In the genomic region with DNA sequence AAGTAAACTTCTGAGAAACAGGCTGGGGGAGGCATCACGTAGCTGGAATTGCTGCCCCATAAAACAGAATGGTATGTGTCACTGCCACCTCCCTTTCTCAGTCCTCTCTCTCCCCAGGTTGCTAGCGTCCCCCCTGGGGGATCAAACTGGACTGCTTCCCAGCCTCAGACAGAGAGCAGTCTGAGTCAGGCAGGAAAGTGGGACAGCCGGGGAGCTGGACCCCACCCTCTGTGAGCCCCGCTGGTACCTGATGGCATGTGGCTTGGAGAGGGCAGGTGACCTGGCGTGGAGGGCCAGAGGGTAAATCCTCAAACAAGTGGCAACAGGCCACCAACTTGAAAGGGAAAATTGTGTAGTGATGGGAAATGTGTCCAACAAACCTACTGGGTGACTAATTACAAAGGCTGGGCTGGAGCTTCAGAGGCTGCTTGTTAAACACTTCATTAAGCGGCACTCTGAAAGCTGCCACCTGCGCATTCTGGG, we compare ENCODE assay signal across 9 cellular contexts. TPM values are rescaled to one million over a fixed set of nuclear protein-coding genes. Genes with fewer than 3 reads are reported as not detected.
DNase-seq lines count a peak whose midpoint lies in the region; ATAC-seq and TF ChIP-seq lines count a peak whose summit lies in the region.
"Had no signal": no experiment of that assay in that cellular context is flagged by ENCODE, and none has a peak within 500 bp of the region (broad histone marks: within the 10 kb centered on the region; RNA-seq: fewer than 3 reads in every experiment).

No MANE protein-coding gene starts in this region.

- TF ChIP-seq POLR2A in ovary (IDR thresholded peaks at IDR 0.05), result no peak

- H3K4me1 ChIP-seq in GM23338 (ENCODE audit: insufficient read depth), result peaks cover 13% of the 10 kb centered on the region
- H3K4me1 ChIP-seq in PC-3 (ENCODE audit: insufficient read depth, low read length), result peaks cover 52% of the 10 kb centered on the region
- H3K4me1 ChIP-seq in esophagus (ENCODE audit: control insufficient read depth in 2 of 2, insufficient read depth in 2 of 2, low read length in 1 of 2), result peaks cover 0 to 14% of the 10 kb centered on the region in 2 donors
- H3K4me1 ChIP-seq in ovary (ENCODE audit: insufficient read depth), result peaks cover 6% of the 10 kb centered on the region
- H3K4me1 ChIP-seq: SJCRH30 had no signal

- no peaks in the 10 kb centered on the region; the same call in 2 of the 3 replicates for H3K36me3 Mint-ChIP-seq in GM23338 (ENCODE audit: low read depth)

- H4K20me1 ChIP-seq in GM23338 (replicated peaks; ENCODE audit: insufficient read depth), result no peaks in the 10 kb centered on the region
- H4K20me1 ChIP-seq in PC-3 (ENCODE audit: low read length), result peaks cover 7% of the 10 kb centered on the region; the same call in 1 of the 2 replicates

- DNase-seq in GM23338 (ENCODE audit: low spot score) (no peak), PC-3 (peak; percentile 86), ovary (no peak), GM03348 (ENCODE audit: low spot score) (no peak)
- no peak for DNase-seq in stimulated activated naive CD4-positive, alpha-beta T cell treated with Interleukin-2 at 50 U/mL for 16 hours (lab: John Stamatoyannopoulos, UW)
- DNase-seq: SJCRH30 had no signal

- H3K4me3 ChIP-seq in GM23338 (no peak overlapping the region), PC-3 (ENCODE audit: low read length) (no peak overlapping the region; the same call in 1 of the 2 replicates), esophagus (ENCODE audit: low read depth in 1 of 2, low read length in 2 of 2) (peak overlapping the region in 1 of 2 donors; percentile 4), skin epidermis (no peak overlapping the region), ovary (no peak overlapping the region)
- H3K4me3 ChIP-seq: SJCRH30 had no signal

- no TSS peak for BruUV-seq in PC-3 (replicated peaks; lab: Mats Ljungman, UMichigan)

- peaks cover 40% of the 10 kb centered on the region for H3K4me1 Mint-ChIP-seq in GM23338

- POLR2A ChIA-PET in PC-3 (lab: Charles Lee; ENCODE audit: unreplicated experiment), result interaction anchor here (0.6 kb wide), 1 partner anchor 283 kb away, joined by 3 read pairs; no protein-coding TSS in a partner anchor

- WGBS in esophagus, 2 donors, result 55 to 65% methylated on average over 7 of the region's 7 CpGs
- 86 to 90% (median 86%) methylated on average over 7 of the region's 7 CpGs for WGBS in ovary, 3 donors

- H3K27me3 Mint-ChIP-seq in GM23338 (ENCODE audit: insufficient read depth, low read depth, poor library complexity), result peaks cover 25% of the 10 kb centered on the region

- intact Hi-C loops in PC-3 (cut with micrococcal nuclease) (loop anchor here (1.0 to 10.0 kb wide), 3 partner anchors 9 to 167 kb away; partner anchors contain the start of genes ARID1A and PIGV), ovary (cut with DNase I) (no loop called here)

- no peak overlapping the region for H2AFZ ChIP-seq in GM23338
- 0 out of 2 replicates have a peak overlapping the region, but pooled peaks have one; percentile 4 for H2AFZ ChIP-seq in PC-3 (ENCODE audit: low read length)

- H3F3A ChIP-seq in GM23338 (replicated peaks; ENCODE audit: low read depth), result peaks cover 17% of the 10 kb centered on the region
- H3F3A ChIP-seq in PC-3 (ENCODE audit: low read length, unreplicated experiment), result peaks cover 16% of the 10 kb centered on the region

- no peaks in the 10 kb centered on the region for H3K9me3 Mint-ChIP-seq in GM23338

- CTCF ChIA-PET in PC-3 (lab: Charles Lee), result interaction anchor here (0.5 to 1.2 kb wide), 3 partner anchors 13 to 63 kb away, joined by 3 to 11 read pairs (median 4); no protein-coding TSS in a partner anchor

- H3K79me2 ChIP-seq in GM23338 (replicated peaks; ENCODE audit: insufficient read depth) (no peaks in the 10 kb centered on the region), PC-3 (ENCODE audit: low read length) (peaks cover 20% of the 10 kb centered on the region)

- peak overlapping the region; percentile 62 for H3K9ac ChIP-seq in PC-3 (ENCODE audit: low read length)

- H3K27ac ChIP-seq in GM23338 (ENCODE audit: low read depth) (no peak overlapping the region), PC-3 (ENCODE audit: low read length) (peak overlapping the region; percentile 95), esophagus (ENCODE audit: low read depth in 2 of 2, low read length in 1 of 2) (peak overlapping the region; percentile 97), skin epidermis (peak overlapping the region in 20 of 21 experiments; percentile 68 to 98 (median 93)), ovary (no peak overlapping the region)
- H3K27ac ChIP-seq: SJCRH30 had no signal

- H3K9me2 ChIP-seq in GM23338 (ENCODE audit: insufficient read depth) (no peaks in the 10 kb centered on the region), PC-3 (replicated peaks; ENCODE audit: low read length) (no peaks in the 10 kb centered on the region)

- H3K4me3 Mint-ChIP-seq in GM23338, result peak overlapping the region; percentile 26; the same call in 1 of the 3 replicates

- no peak for TF ChIP-seq EP300 in ovary (IDR thresholded peaks at IDR 0.05)

- no peaks in the 10 kb centered on the region for H3K36me3 ChIP-seq in GM23338 (ENCODE audit: insufficient read depth)
- H3K36me3 ChIP-seq in PC-3 (ENCODE audit: low read depth, low read length), result no peaks in the 10 kb centered on the region
- H3K36me3 ChIP-seq in esophagus (ENCODE audit: control insufficient read depth in 2 of 2, insufficient read depth in 2 of 2, low read length in 1 of 2), result no peaks in the 10 kb centered on the region
- no peaks in the 10 kb centered on the region for H3K36me3 ChIP-seq in ovary
- H3K36me3 ChIP-seq: SJCRH30 had no signal

- H3K27me3 ChIP-seq in GM23338 (ENCODE audit: insufficient read depth) (peaks cover 11% of the 10 kb centered on the region), PC-3 (ENCODE audit: low read length) (no peaks in the 10 kb centered on the region), esophagus (ENCODE audit: control insufficient read depth in 1 of 2, insufficient read depth in 2 of 2, low read length in 2 of 2) (no peaks in the 10 kb centered on the region), ovary (no peaks in the 10 kb centered on the region)
- H3K27me3 ChIP-seq: SJCRH30 had no signal

- TF ChIP-seq CTCF in GM23338 (conservative IDR thresholded peaks at IDR 0.05; ENCODE audit: low read depth in 2 of 2) (no peak), PC-3 (conservative IDR thresholded peaks at IDR 0.05; ENCODE audit: low read depth, low read length) (no peak), ovary (IDR thresholded peaks at IDR 0.05) (no peak)

- no peak overlapping the region for H3K4me2 ChIP-seq in GM23338
- H3K4me2 ChIP-seq in PC-3 (ENCODE audit: low read length), result peak overlapping the region; percentile 61

- H3K27ac Mint-ChIP-seq in GM23338, result no peak overlapping the region

- H3K9me3 ChIP-seq in PC-3 (ENCODE audit: low read length) (no peaks in the 10 kb centered on the region), esophagus (ENCODE audit: control insufficient read depth in 2 of 2, insufficient read depth in 1 of 2, low read depth in 1 of 2, low read length in 1 of 2) (no peaks in the 10 kb centered on the region), ovary (no peaks in the 10 kb centered on the region)
- H3K9me3 ChIP-seq: SJCRH30 had no signal

- no peak for ATAC-seq in GM23338
- 0 out of 2 replicates have a peak, but pooled peaks have one; percentile 1 for ATAC-seq in PC-3
- ATAC-seq in HG02852 (IDR thresholded peaks at IDR 0.05; ENCODE audit: unreplicated experiment), result no peak

TF ChIP-seq in GM23338, 12 proteins besides CTCF, POLR2A, EP300 and RAD21 (continues in another document):
- no peak for TF ChIP-seq NANOG (IDR thresholded peaks at IDR 0.05; ENCODE audit: borderline replicate concordance)
- TF ChIP-seq ZNF331 (CRISPR knock-in tag; IDR thresholded peaks at IDR 0.05; ENCODE audit: low read depth), result no peak
- no peak for TF ChIP-seq EZH2phosphoT487 (IDR thresholded peaks at IDR 0.05; ENCODE audit: unreplicated experiment)
- no peak for TF ChIP-seq ZNF114 (CRISPR knock-in tag; IDR thresholded peaks at IDR 0.05)

RNA-seq across cellular contexts. Expression of gene SFN, which starts 1.0 kb away (rescaled TPM):
- total RNA-seq in GM23338 (2014; rRNA removed; shearing (Covaris generic)), result 2.6 and 4.1 TPM in 2 replicates
- polyA plus RNA-seq in GM23338 (2016; fragmentation: Nextera tagmentation; extraction: Ambion mirVana), result 1.8 and 3.6 TPM in 2 replicates
- total RNA-seq in PC-3 (2014; rRNA removed), result 411 and 577 TPM in 2 replicates
- 1,000 to 10,000 TPM; 1,075 to 2,440 TPM for polyA plus RNA-seq in esophagus
- under 1 TPM in 5 of 7 donors, not detected in 2; 0.35 to 0.80 (median 0.37) TPM for total RNA-seq in ovary
- under 1 TPM in 1 of 2 donors, not detected in 1; 0.17 TPM for polyA plus RNA-seq in ovary

RNA-seq across cellular contexts. Expression of gene GPN2, which starts 28.2 kb away (rescaled TPM):
- 10.1 and 13.8 TPM in 2 replicates for total RNA-seq in GM23338 (2014; rRNA removed; shearing (Covaris generic))
- 18.2 and 19.4 TPM in 2 replicates for polyA plus RNA-seq in GM23338 (2016; fragmentation: Nextera tagmentation; extraction: Ambion mirVana)
- 24.6 and 28.2 TPM in 2 replicates for total RNA-seq in PC-3 (2014; rRNA removed)
- polyA plus RNA-seq in esophagus, result 10 to 100 TPM; 10.4 to 16.4 TPM
- 10 to 100 TPM in 5 of 7 donors, 1 to 10 TPM in 2; 6.9 to 27.8 (median 20.4) TPM for total RNA-seq in ovary
- 10 to 100 TPM; 14.6 to 20.9 TPM for polyA plus RNA-seq in ovary

RNA-seq across cellular contexts. Expression of gene ZDHHC18, which starts 35.4 kb away (rescaled TPM):
- 15.5 and 26.8 TPM in 2 replicates for total RNA-seq in GM23338 (2014; rRNA removed; shearing (Covaris generic))
- polyA plus RNA-seq in GM23338 (2016; fragmentation: Nextera tagmentation; extraction: Ambion mirVana), result 5.6 and 6.3 TPM in 2 replicates
- 18.1 and 26.9 TPM in 2 replicates for total RNA-seq in PC-3 (2014; rRNA removed)
- polyA plus RNA-seq in esophagus, result 10 to 100 TPM; 14.4 to 15.0 TPM
- 10 to 100 TPM; 10.7 to 15.8 (median 12.3) TPM for total RNA-seq in ovary
- 10 to 100 TPM in 1 of 2 donors, 1 to 10 TPM in 1; 9.5 to 12.9 TPM for polyA plus RNA-seq in ovary

RNA-seq across cellular contexts. Expression of gene GPATCH3, which starts 38.3 kb away (rescaled TPM):
- 10.5 and 15.6 TPM in 2 replicates for total RNA-seq in GM23338 (2014; rRNA removed; shearing (Covaris generic))
- polyA plus RNA-seq in GM23338 (2016; fragmentation: Nextera tagmentation; extraction: Ambion mirVana) (9.8 and 13.0 TPM in 2 replicates), esophagus (1 to 10 TPM; 6.9 to 7.0 TPM), ovary (1 to 10 TPM; 7.6 to 9.6 TPM)
- total RNA-seq in PC-3 (2014; rRNA removed) (16.1 and 18.8 TPM in 2 replicates), ovary (10 to 100 TPM in 5 of 7 donors, 1 to 10 TPM in 2; 3.1 to 16.4 (median 11.3) TPM)

RNA-seq across cellular contexts. Expression of gene NR0B2, which starts 51.8 kb away (rescaled TPM):
- total RNA-seq in GM23338 (2014; rRNA removed; shearing (Covaris generic)), result not detected in 2 replicates
- polyA plus RNA-seq in GM23338 (2016; fragmentation: Nextera tagmentation; extraction: Ambion mirVana) (0.18 TPM in 1 of 2 replicates, not detected in the other), esophagus (not detected), ovary (under 1 TPM in 1 of 2 donors, not detected in 1; 0.18 TPM)
- total RNA-seq in PC-3 (2014; rRNA removed) (not detected in 2 replicates), ovary (under 1 TPM in 1 of 7 donors, not detected in 6; 0.18 TPM)
- total RNA-seq: SJCRH30 had no signal

Comparison
In these comparisons a context has a peak if more than half of its experiments do, and no peak if none do; other contexts are left out.
1. H3K27ac ChIP-seq: peak in PC-3 (single experiment), esophagus (2 of 2) and skin epidermis (20 of 21); none in GM23338 (single experiment) and ovary (0 of 2).
2. RNA of gene SFN, which starts 1.0 kb away (total RNA-seq): 411 to 577 TPM in PC-3; 2.6 to 4.1 TPM in GM23338 and 0.35 to 0.80 TPM in ovary; every median in the first group is over 10 times any median in the second.